Comparison of ENCODE assay signal across 21 cellular contexts in the genomic region with DNA sequence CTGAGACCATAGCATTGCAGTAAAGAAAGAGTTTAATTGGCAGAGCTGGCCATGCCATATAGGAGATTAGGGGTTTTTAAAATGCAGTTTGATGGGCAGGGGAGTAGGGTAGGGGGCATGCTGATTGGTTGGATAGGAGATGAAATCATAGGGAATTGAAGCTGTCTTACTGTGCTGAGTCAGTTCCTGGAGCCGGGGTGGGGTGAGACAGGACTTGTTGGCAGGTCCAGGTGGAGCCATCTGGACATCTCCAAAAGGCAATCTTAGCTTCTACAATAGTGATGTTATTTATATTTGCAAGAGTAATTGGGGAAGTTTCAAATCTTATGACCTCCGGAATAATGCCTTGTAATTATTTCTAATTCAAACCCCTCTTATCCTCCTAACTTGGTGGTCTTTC.
"Had no signal": no experiment of that assay in that cellular context is flagged by ENCODE, and none has a peak within 500 bp of the region (broad histone marks: within the 10 kb centered on the region; RNA-seq: fewer than 3 reads in every experiment).

No MANE protein-coding gene starts in this region.

- H3K4me3 ChIP-seq: dorsolateral prefrontal cortex, esophagus muscularis mucosa, lung, neural progenitor cell, ovary, suprapubic skin, thyroid gland, uterus had no signal

- H2AFZ ChIP-seq: neural progenitor cell had no signal

- H3K27me3 ChIP-seq: esophagus muscularis mucosa, neural progenitor cell, ovary, suprapubic skin, thyroid gland, uterus had no signal

- H3K9ac ChIP-seq: neural progenitor cell had no signal

- DNase-seq: cortex of kidney; effector CD8-positive, alpha-beta T cell; foreskin melanocyte; hippocampal formation; left colon; left ventricle myocardium superior; midbrain; nucleus accumbens; ovary; right cardiac atrium; stimulated activated CD4-positive, alpha-beta T cell treated with anti-CD3 and anti-CD28 coated beads, Interleukin-4, amount 100 ng/mL, for 1 hour; stimulated activated CD8-positive, alpha-beta memory T cell treated with anti-CD3 and anti-CD28 coated beads, Interleukin-4, amount 100 ng/mL, for 48 hours; stimulated activated naive CD8-positive, alpha-beta T cell treated with anti-CD3 and anti-CD28 coated beads, Interleukin-15, Interleukin-2, amounts not matched to agents 100 U/mL and 50 U/mL, for 24 hours; uterus had no signal

- H3K4me1 ChIP-seq: esophagus muscularis mucosa, neural progenitor cell, suprapubic skin, thyroid gland, uterus had no signal

- H3K27ac ChIP-seq: dorsolateral prefrontal cortex, esophagus muscularis mucosa, neural progenitor cell, ovary, suprapubic skin, thyroid gland, uterus had no signal

- H3K36me3 ChIP-seq: esophagus muscularis mucosa, neural progenitor cell, ovary, suprapubic skin, thyroid gland, uterus had no signal

- H3K9me3 ChIP-seq: esophagus muscularis mucosa, ovary, suprapubic skin, thyroid gland, uterus had no signal

- H3K4me2 ChIP-seq: neural progenitor cell had no signal

- ATAC-seq: natural killer cell treated with Interleukin-12 subunit alpha and Interleukin-12 subunit beta and Interleukin-15 and Interleukin-18, amount 100 ng/mL, for 72 hours; stimulated activated naive CD8-positive, alpha-beta T cell treated with anti-CD3 and anti-CD28 coated beads, Interleukin-15, Interleukin-2, amounts not matched to agents 100 U/mL and 50 U/mL, for 24 hours had no signal
